27 cellular contexts compared by ENCODE assay signal in the genomic region with DNA sequence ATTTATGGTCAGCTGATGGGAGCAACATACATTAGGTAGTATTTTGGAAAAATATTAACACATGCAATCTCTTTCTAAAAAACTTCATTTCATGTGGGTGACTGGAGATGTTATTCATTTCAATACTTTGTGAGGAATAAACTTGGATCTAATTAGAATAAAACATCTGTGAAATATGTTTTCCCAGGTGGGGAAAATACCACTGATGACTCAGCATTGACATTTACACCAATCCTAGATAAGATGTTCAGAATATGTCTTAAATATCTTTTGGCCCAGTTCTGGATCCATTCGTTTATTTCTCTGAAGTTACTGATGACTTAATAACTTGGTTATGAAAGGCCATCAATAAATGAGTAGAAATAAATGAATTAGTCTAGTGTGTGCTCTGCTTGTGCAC.
"Had no signal": no experiment of that assay in that cellular context is flagged by ENCODE, and none has a peak within 500 bp of the region (broad histone marks: within the 10 kb centered on the region; RNA-seq: fewer than 3 reads in every experiment).

No MANE protein-coding gene starts in this region.

- H3K9ac ChIP-seq: neural progenitor cell had no signal

- H3K27ac ChIP-seq: left ventricle myocardium inferior, neural progenitor cell, neutrophil, ovary, right atrium auricular region, right lobe of liver, tibial nerve, uterus had no signal

- H3K9me3 Mint-ChIP-seq: natural killer cell, neural progenitor cell, type B pancreatic cell had no signal

- H3K27ac Mint-ChIP-seq: mesothelial cell of epicardium; natural killer cell; nephron progenitor cell; neural progenitor cell; progenitor cell of endocrine pancreas; stimulated activated memory B cell treated with anti-CD40 and anti-IgM and Interleukin-4, amounts not matched to agents 10 μg/mL and 1 μg/mL and 100 μg/mL, for 72 hours; stimulated activated naive CD8-positive, alpha-beta T cell treated with anti-CD3 and anti-CD28 coated beads, Interleukin-15, amount 100 ng/mL, for 72 hours; type B pancreatic cell had no signal

- H3K27me3 ChIP-seq: neural progenitor cell, neutrophil, ovary, right atrium auricular region, right lobe of liver, tibial nerve, uterus had no signal

- H3K4me2 ChIP-seq: neural progenitor cell, smooth muscle cell had no signal

- H3K36me3 ChIP-seq: left ventricle myocardium inferior, neural progenitor cell, neutrophil, ovary, right atrium auricular region, right lobe of liver, tibial nerve, uterus had no signal

- H3K4me3 Mint-ChIP-seq: mesothelial cell of epicardium; naive B cell; natural killer cell; nephron progenitor cell; neural progenitor cell; stimulated activated memory B cell treated with anti-CD40 and anti-IgM and Interleukin-4, amounts not matched to agents 10 μg/mL and 1 μg/mL and 100 μg/mL, for 72 hours; stimulated activated naive CD8-positive, alpha-beta T cell treated with anti-CD3 and anti-CD28 coated beads, Interleukin-15, amount 100 ng/mL, for 72 hours; type B pancreatic cell had no signal

- ATAC-seq: natural killer cell; right lobe of liver; stimulated activated memory B cell treated with anti-CD40 and anti-IgM and Interleukin-4, amounts not matched to agents 10 μg/mL and 1 μg/mL and 100 μg/mL, for 72 hours; stimulated activated naive CD8-positive, alpha-beta T cell treated with anti-CD3 and anti-CD28 coated beads, Interleukin-15, amount 100 ng/mL, for 72 hours had no signal

- H3K27me3 Mint-ChIP-seq: naive B cell; stimulated activated memory B cell treated with anti-CD40 and anti-IgM and Interleukin-4, amounts not matched to agents 10 μg/mL and 1 μg/mL and 100 μg/mL, for 72 hours; stimulated activated naive CD8-positive, alpha-beta T cell treated with anti-CD3 and anti-CD28 coated beads, Interleukin-15, amount 100 ng/mL, for 72 hours; type B pancreatic cell had no signal

- H2AFZ ChIP-seq: neural progenitor cell had no signal

- H3K36me3 Mint-ChIP-seq: mesothelial cell of epicardium, neural progenitor cell, type B pancreatic cell had no signal

- H3K4me1 ChIP-seq: left ventricle myocardium inferior, right atrium auricular region, right lobe of liver, uterus had no signal

- H3K4me3 ChIP-seq: left ventricle myocardium inferior, lung, neural progenitor cell, ovary, right atrium auricular region, right lobe of liver, smooth muscle cell, tibial nerve, uterus had no signal

- DNase-seq: islet precursor cell; left ventricle myocardium inferior; mesendoderm; naive B cell; natural killer cell; nephron progenitor cell; occipital lobe; ovary; right lobe of liver; stimulated activated CD4-positive, alpha-beta T cell treated with anti-CD3 and anti-CD28 coated beads, Interleukin-1b, Interleukin-23, amount 100 ng/mL, for 48 hours; stimulated activated CD4-positive, alpha-beta T cell treated with anti-CD3 and anti-CD28 coated beads, Interleukin-2, amount 100 ng/mL, for 48 hours; stimulated activated CD4-positive, alpha-beta T cell treated with anti-CD3 and anti-CD28 coated beads, Interleukin-4, amount 100 ng/mL, for 4 hours; stimulated activated CD8-positive, alpha-beta memory T cell treated with anti-CD3 and anti-CD28 coated beads, Interleukin-4, amount 100 ng/mL, for 48 hours; stimulated activated naive CD4-positive, alpha-beta T cell treated with Interleukin-2 at 50 U/mL for 16 hours; stimulated activated naive CD8-positive, alpha-beta T cell treated with anti-CD3 and anti-CD28 coated beads, Interleukin-15, amount 100 ng/mL, for 72 hours; substantia nigra; uterus had no signal

- H3K9me3 ChIP-seq: left ventricle myocardium inferior, neutrophil, ovary, right atrium auricular region, right lobe of liver, tibial nerve, uterus had no signal
